Comparison of ENCODE assay signal across 20 cellular contexts in genomic region chr11:121508449-121508848, GRCh38. TPM values are rescaled to one million over a fixed set of nuclear protein-coding genes. Genes with fewer than 3 reads are reported as not detected.
DNase-seq lines count a peak whose midpoint lies in the region; ATAC-seq lines count a peak whose summit lies in the region.
"Had no signal": no experiment of that assay in that cellular context is flagged by ENCODE, and none has a peak within 500 bp of the region (broad histone marks: within the 10 kb centered on the region; RNA-seq: fewer than 3 reads in every experiment).

No MANE protein-coding gene starts in this region.

- peak overlapping the region; percentile 24 for H3K27ac ChIP-seq in caudate nucleus (ENCODE audit: low read depth, low read length)
- H3K27ac ChIP-seq in substantia nigra (ENCODE audit: low read depth, low read length, poor library complexity, severe bottlenecking) = peak overlapping the region; percentile 77
- H3K27ac ChIP-seq: body of pancreas, heart left ventricle, stomach had no signal

- H3K27me3 Mint-ChIP-seq in activated T-cell treated with anti-CD3 and anti-CD28 coated beads, Interleukin-2, amount 50 U/mL, for 24 hours = no peaks in the 10 kb centered on the region
- H3K27me3 Mint-ChIP-seq: activated B cell treated with CpG ODN at 0.5 μM for 24 hours, progenitor cell of endocrine pancreas had no signal

- peak overlapping the region; percentile 29 for H3K27ac Mint-ChIP-seq in activated T-cell treated with anti-CD3 and anti-CD28 coated beads, Interleukin-2, amount 50 U/mL, for 24 hours
- H3K27ac Mint-ChIP-seq: activated B cell treated with CpG ODN at 0.5 μM for 24 hours; activated naive CD4-positive, alpha-beta T cell treated with anti-CD3 and anti-CD28 coated beads for 36 hours had no signal

- H3K4me3 Mint-ChIP-seq in activated T-cell treated with anti-CD3 and anti-CD28 coated beads, Interleukin-2, amount 50 U/mL, for 24 hours = no peak overlapping the region
- H3K4me3 Mint-ChIP-seq: activated B cell treated with CpG ODN at 0.5 μM for 24 hours; activated naive CD4-positive, alpha-beta T cell treated with anti-CD3 and anti-CD28 coated beads for 36 hours had no signal

- peaks cover 19% of the 10 kb centered on the region for H3K9me3 Mint-ChIP-seq in activated T-cell treated with anti-CD3 and anti-CD28 coated beads, Interleukin-2, amount 50 U/mL, for 24 hours

- ATAC-seq in sciatic nerve (no peak), GM19328 (IDR thresholded peaks at IDR 0.05; ENCODE audit: unreplicated experiment) (no peak)
- ATAC-seq: body of pancreas, heart left ventricle, Right ventricle myocardium inferior had no signal

- peaks cover 90% of the 10 kb centered on the region for H3K36me3 Mint-ChIP-seq in activated T-cell treated with anti-CD3 and anti-CD28 coated beads, Interleukin-2, amount 50 U/mL, for 24 hours (ENCODE audit: low read depth)

- H3K4me1 Mint-ChIP-seq in activated T-cell treated with anti-CD3 and anti-CD28 coated beads, Interleukin-2, amount 50 U/mL, for 24 hours (ENCODE audit: low read depth) = peaks cover 64% of the 10 kb centered on the region

- intact Hi-C loops in sciatic nerve (cut with DNase I) = no loop called here

- no peak for DNase-seq in activated T-cell treated with anti-CD3 and anti-CD28 coated beads, Interleukin-2, amount 50 U/mL, for 24 hours
- no peak for DNase-seq in activated T-cell treated with anti-CD3 and anti-CD28 coated beads, Interleukin-2, amount 50 U/mL, for 1 hour
- DNase-seq in caudate nucleus (lab: John Stamatoyannopoulos, UW) (peak in 4 of 61 donors; percentile 7 to 33 (median 22)), medulla oblongata (ENCODE audit: extremely low spot score) (peak; percentile 89), substantia nigra (lab: John Stamatoyannopoulos, UW) (peak in 29 of 49 donors; percentile 18 to 77 (median 38)), sciatic nerve (ENCODE audit: low spot score) (no peak), EL (no peak)
- DNase-seq: activated B cell treated with CpG ODN at 0.5 μM for 24 hours; activated naive CD4-positive, alpha-beta T cell treated with anti-CD3 and anti-CD28 coated beads for 36 hours; body of pancreas; HCEC 1CT; heart left ventricle; kidney glomerular epithelial cell; NCI-H1417 treated with DMSO at 0.1 percent for 48 hours; NCI-H226; stomach; T-helper 1 cell had no signal

RNA-seq across cellular contexts. Expression of gene SORL1, which starts 56.3 kb away (rescaled TPM):
- 45.1 TPM for total RNA-seq in sciatic nerve

Comparison
In these comparisons a context has a peak if more than half of its experiments do, and no peak if none do; other contexts are left out.
1. DNase-seq: peak in medulla oblongata (single experiment) and substantia nigra (29 of 49); none in activated T-cell treated with anti-CD3 and anti-CD28 coated beads, Interleukin-2, amount 50 U/mL, for 24 hours (single experiment), activated T-cell treated with anti-CD3 and anti-CD28 coated beads, Interleukin-2, amount 50 U/mL, for 1 hour (single experiment), sciatic nerve (single experiment) and EL (single experiment).